Comparison of ENCODE assay signal across 18 cellular contexts in genomic region chr3:53097887-53098286, GRCh38. TPM values are rescaled to one million over a fixed set of nuclear protein-coding genes. Genes with fewer than 3 reads are reported as not detected.
DNase-seq lines count a peak whose midpoint lies in the region; ATAC-seq and TF ChIP-seq lines count a peak whose summit lies in the region.
"Had no signal": no experiment of that assay in that cellular context is flagged by ENCODE, and none has a peak within 500 bp of the region (broad histone marks: within the 10 kb centered on the region; RNA-seq: fewer than 3 reads in every experiment).

No MANE protein-coding gene starts in this region.

- H3K9ac ChIP-seq in neural progenitor cell = peak overlapping the region; percentile 32

- no peak overlapping the region for H3K27ac ChIP-seq in neural progenitor cell

- H3K36me3 Mint-ChIP-seq in T-helper 2 cell treated with Interferon-gamma antibody and Interleukin-4, amounts not matched to agents 5 μg/mL and 100 μg/mL, for 36 hours (ENCODE audit: low read depth) = peaks cover 42% of the 10 kb centered on the region
- peaks cover 46% of the 10 kb centered on the region for H3K36me3 Mint-ChIP-seq in activated naive CD4-positive, alpha-beta T cell treated with anti-CD3 and anti-CD28 coated beads, Interleukin-2, amount 10 ng/mL, durations not matched to agents 7 days and 5 days
- H3K36me3 Mint-ChIP-seq in activated T-helper 1 cell treated with anti-CD3 and anti-CD28 coated beads, Interleukin-12 subunit alpha, Interleukin-12 subunit beta, Interleukin-2, Interleukin-4 antibody, amounts not matched to agents 30 ng/mL and 10 ng/mL and 1 ng/mL, durations not matched to agents 14 hours and 24 hours and 36 hours (ENCODE audit: low read depth) = peaks cover 43% of the 10 kb centered on the region
- peaks cover 18% of the 10 kb centered on the region for H3K36me3 Mint-ChIP-seq in neural progenitor cell

- DNase-seq in T-helper 2 cell treated with Interferon-gamma antibody and Interleukin-4, amounts not matched to agents 5 μg/mL and 100 μg/mL, for 36 hours (ENCODE audit: low spot score) = no peak
- DNase-seq in T-helper 2 cell (no peak), neural progenitor cell (ENCODE audit: low spot score) (no peak)
- no peak for DNase-seq in activated naive CD4-positive, alpha-beta T cell treated with anti-CD3 and anti-CD28 coated beads, Interleukin-2, amount 10 ng/mL, durations not matched to agents 7 days and 5 days
- no peak for DNase-seq in activated naive CD4-positive, alpha-beta T cell treated with Interleukin-2 at 50 U/mL for 16 hours
- no peak for DNase-seq in activated T-helper 1 cell treated with anti-CD3 and anti-CD28 coated beads, Interleukin-12 subunit alpha, Interleukin-12 subunit beta, Interleukin-2, Interleukin-4 antibody, amounts not matched to agents 30 ng/mL and 10 ng/mL and 1 ng/mL, durations not matched to agents 14 hours and 24 hours and 36 hours (ENCODE audit: low spot score)
- DNase-seq: 8988T, Calu3, GF-D8, H7, HFFc6, KBM-7, NCI-H1694 treated with DMSO at 0.1 percent for 48 hours, NCI-H510A, NCI-H774 had no signal

- H4K20me1 ChIP-seq in neural progenitor cell (ENCODE audit: low read depth) = peaks cover 9% of the 10 kb centered on the region

- peaks cover 33% of the 10 kb centered on the region for H3K4me1 Mint-ChIP-seq in T-helper 2 cell treated with Interferon-gamma antibody and Interleukin-4, amounts not matched to agents 5 μg/mL and 100 μg/mL, for 36 hours (ENCODE audit: low read depth)
- H3K4me1 Mint-ChIP-seq in activated naive CD4-positive, alpha-beta T cell treated with anti-CD3 and anti-CD28 coated beads, Interleukin-2, amount 10 ng/mL, durations not matched to agents 7 days and 5 days = peaks cover 52% of the 10 kb centered on the region
- peaks cover 48% of the 10 kb centered on the region for H3K4me1 Mint-ChIP-seq in activated T-helper 1 cell treated with anti-CD3 and anti-CD28 coated beads, Interleukin-12 subunit alpha, Interleukin-12 subunit beta, Interleukin-2, Interleukin-4 antibody, amounts not matched to agents 30 ng/mL and 10 ng/mL and 1 ng/mL, durations not matched to agents 14 hours and 24 hours and 36 hours (ENCODE audit: low read depth)
- H3K4me1 Mint-ChIP-seq in neural progenitor cell = peaks cover 8% of the 10 kb centered on the region

- H3K79me2 ChIP-seq in neural progenitor cell (ENCODE audit: low read depth) = no peaks in the 10 kb centered on the region

- no peaks in the 10 kb centered on the region for H3K27me3 ChIP-seq in neural progenitor cell

- CTCF ChIA-PET in activated naive CD4-positive, alpha-beta T cell treated with anti-CD3 and anti-CD28 coated beads, Interleukin-2, amount 10 ng/mL, durations not matched to agents 7 days and 5 days (lab: Charles Lee) = interaction anchor here (0.7 to 0.9 kb wide), 2 partner anchors 18 to 66 kb away, joined by 3 read pairs; no protein-coding TSS in a partner anchor

- no peaks in the 10 kb centered on the region for H3K9me3 ChIP-seq in neural progenitor cell (ENCODE audit: low read depth)

- no peaks in the 10 kb centered on the region for H3K36me3 ChIP-seq in neural progenitor cell

- H3K9me3 Mint-ChIP-seq in T-helper 2 cell treated with Interferon-gamma antibody and Interleukin-4, amounts not matched to agents 5 μg/mL and 100 μg/mL, for 36 hours = no peaks in the 10 kb centered on the region
- no peaks in the 10 kb centered on the region for H3K9me3 Mint-ChIP-seq in activated naive CD4-positive, alpha-beta T cell treated with anti-CD3 and anti-CD28 coated beads, Interleukin-2, amount 10 ng/mL, durations not matched to agents 7 days and 5 days
- H3K9me3 Mint-ChIP-seq in activated T-helper 1 cell treated with anti-CD3 and anti-CD28 coated beads, Interleukin-12 subunit alpha, Interleukin-12 subunit beta, Interleukin-2, Interleukin-4 antibody, amounts not matched to agents 30 ng/mL and 10 ng/mL and 1 ng/mL, durations not matched to agents 14 hours and 24 hours and 36 hours = no peaks in the 10 kb centered on the region
- no peaks in the 10 kb centered on the region for H3K9me3 Mint-ChIP-seq in neural progenitor cell
- H3K9me3 Mint-ChIP-seq: CD14-positive monocyte, HFFc6 had no signal

- peak overlapping the region; percentile 63 for H3K27ac Mint-ChIP-seq in T-helper 2 cell treated with Interferon-gamma antibody and Interleukin-4, amounts not matched to agents 5 μg/mL and 100 μg/mL, for 36 hours
- peak overlapping the region; percentile 74 for H3K27ac Mint-ChIP-seq in activated naive CD4-positive, alpha-beta T cell treated with anti-CD3 and anti-CD28 coated beads, Interleukin-2, amount 10 ng/mL, durations not matched to agents 7 days and 5 days
- H3K27ac Mint-ChIP-seq in activated T-helper 1 cell treated with anti-CD3 and anti-CD28 coated beads, Interleukin-12 subunit alpha, Interleukin-12 subunit beta, Interleukin-2, Interleukin-4 antibody, amounts not matched to agents 30 ng/mL and 10 ng/mL and 1 ng/mL, durations not matched to agents 14 hours and 24 hours and 36 hours = peak overlapping the region; percentile 67
- no peak overlapping the region for H3K27ac Mint-ChIP-seq in neural progenitor cell
- H3K27ac Mint-ChIP-seq: CD14-positive monocyte, HFFc6 had no signal

- ATAC-seq in activated CD4-positive, CD25-positive, alpha-beta regulatory T cell treated with anti-CD3 and anti-CD28 coated beads, Interleukin-2, amount 50 U/mL, for 24 hours = no peak
- ATAC-seq in HG03460 (IDR thresholded peaks at IDR 0.05; ENCODE audit: unreplicated experiment) = no peak

- intact Hi-C loops in activated T-helper 1 cell treated with anti-CD3 and anti-CD28 coated beads, Interleukin-12 subunit alpha, Interleukin-12 subunit beta, Interleukin-2, Interleukin-4 antibody, amounts not matched to agents 30 ng/mL and 10 ng/mL and 1 ng/mL, durations not matched to agents 14 hours and 24 hours and 36 hours (cut with micrococcal nuclease) = no loop called here

- H3K4me2 ChIP-seq in neural progenitor cell = no peak overlapping the region

- H3K4me3 Mint-ChIP-seq in T-helper 2 cell treated with Interferon-gamma antibody and Interleukin-4, amounts not matched to agents 5 μg/mL and 100 μg/mL, for 36 hours = no peak overlapping the region
- H3K4me3 Mint-ChIP-seq in activated naive CD4-positive, alpha-beta T cell treated with anti-CD3 and anti-CD28 coated beads, Interleukin-2, amount 10 ng/mL, durations not matched to agents 7 days and 5 days = no peak overlapping the region
- H3K4me3 Mint-ChIP-seq in activated T-helper 1 cell treated with anti-CD3 and anti-CD28 coated beads, Interleukin-12 subunit alpha, Interleukin-12 subunit beta, Interleukin-2, Interleukin-4 antibody, amounts not matched to agents 30 ng/mL and 10 ng/mL and 1 ng/mL, durations not matched to agents 14 hours and 24 hours and 36 hours = no peak overlapping the region
- H3K4me3 Mint-ChIP-seq in neural progenitor cell = no peak overlapping the region
- H3K4me3 Mint-ChIP-seq: CD14-positive monocyte, HFFc6 had no signal

- H3K4me3 ChIP-seq in neural progenitor cell = no peak overlapping the region

- H3K4me1 ChIP-seq in neural progenitor cell = peaks cover 19% of the 10 kb centered on the region

- no peak for TF ChIP-seq CTCF in neural progenitor cell (IDR thresholded peaks at IDR 0.05)

- peaks cover 15% of the 10 kb centered on the region for H3F3A ChIP-seq in neural progenitor cell (ENCODE audit: low read depth)

- H2AFZ ChIP-seq in neural progenitor cell (replicated peaks) = no peak overlapping the region

- no peaks in the 10 kb centered on the region for H3K27me3 Mint-ChIP-seq in T-helper 2 cell treated with Interferon-gamma antibody and Interleukin-4, amounts not matched to agents 5 μg/mL and 100 μg/mL, for 36 hours (ENCODE audit: low read depth)
- no peaks in the 10 kb centered on the region for H3K27me3 Mint-ChIP-seq in activated naive CD4-positive, alpha-beta T cell treated with anti-CD3 and anti-CD28 coated beads, Interleukin-2, amount 10 ng/mL, durations not matched to agents 7 days and 5 days
- H3K27me3 Mint-ChIP-seq in activated T-helper 1 cell treated with anti-CD3 and anti-CD28 coated beads, Interleukin-12 subunit alpha, Interleukin-12 subunit beta, Interleukin-2, Interleukin-4 antibody, amounts not matched to agents 30 ng/mL and 10 ng/mL and 1 ng/mL, durations not matched to agents 14 hours and 24 hours and 36 hours (ENCODE audit: insufficient read depth) = no peaks in the 10 kb centered on the region
- H3K27me3 Mint-ChIP-seq in neural progenitor cell (ENCODE audit: insufficient read depth, low read depth) = no peaks in the 10 kb centered on the region

RNA-seq across cellular contexts. Expression of gene RFT1, which starts 32.3 kb away (rescaled TPM):
- total RNA-seq in activated T-helper 1 cell treated with anti-CD3 and anti-CD28 coated beads, Interleukin-12 subunit alpha, Interleukin-12 subunit beta, Interleukin-2, Interleukin-4 antibody, amounts not matched to agents 30 ng/mL and 10 ng/mL and 1 ng/mL, durations not matched to agents 14 hours and 24 hours and 36 hours = 44.9 and 46.2 TPM in 2 replicates
- 17.0 and 17.2 TPM in 2 replicates for total RNA-seq in neural progenitor cell (ENCODE audit: low replicate concordance)

RNA-seq across cellular contexts. Expression of gene SFMBT1, which starts 52.0 kb away (rescaled TPM):
- total RNA-seq in activated T-helper 1 cell treated with anti-CD3 and anti-CD28 coated beads, Interleukin-12 subunit alpha, Interleukin-12 subunit beta, Interleukin-2, Interleukin-4 antibody, amounts not matched to agents 30 ng/mL and 10 ng/mL and 1 ng/mL, durations not matched to agents 14 hours and 24 hours and 36 hours = 28.4 and 31.0 TPM in 2 replicates
- 18.5 and 22.7 TPM in 2 replicates for total RNA-seq in neural progenitor cell (ENCODE audit: low replicate concordance)
